In genomic region chr20:49668181-49668877, GRCh38 we compare ENCODE assay signal across 9 cellular contexts. TPM values are rescaled to one million over a fixed set of nuclear protein-coding genes. Genes with fewer than 3 reads are reported as not detected.
A peak's percentile ranks its signal among the peaks of the same experiment; 100 is the strongest.
DNase-seq lines count a peak whose midpoint lies in the region; ATAC-seq and TF ChIP-seq lines count a peak whose summit lies in the region.
"Had no signal": no experiment of that assay in that cellular context is flagged by ENCODE, and none has a peak within 500 bp of the region (broad histone marks: within the 10 kb centered on the region; RNA-seq: fewer than 3 reads in every experiment).

No MANE protein-coding gene starts in this region.

- H3K4me1 ChIP-seq in testis = peaks cover 49% of the 10 kb centered on the region

- no peak for TF ChIP-seq CTCF in GM06990 (IDR thresholded peaks at IDR 0.05; ENCODE audit: insufficient read depth, low read length, poor library complexity, severe bottlenecking)
- no peak for TF ChIP-seq CTCF in testis (IDR thresholded peaks at IDR 0.05)

- no peak overlapping the region; the same call in none of the 2 replicates for H3K4me3 ChIP-seq in GM06990 (replicated peaks; ENCODE audit: low read depth, low read length)
- no peak overlapping the region for H3K4me3 ChIP-seq in testis
- H3K4me3 ChIP-seq: skin epidermis had no signal

- H3K36me3 Mint-ChIP-seq in activated T-cell treated with anti-CD3 and anti-CD28 coated beads, Interleukin-2, amount 50 U/mL, for 72 hours (ENCODE audit: insufficient read depth in 2 of 2) = no peaks in the 10 kb centered on the region
- H3K36me3 Mint-ChIP-seq in memory B cell = no peaks in the 10 kb centered on the region

- peaks cover 47% of the 10 kb centered on the region for H3K4me1 Mint-ChIP-seq in activated T-cell treated with anti-CD3 and anti-CD28 coated beads, Interleukin-2, amount 50 U/mL, for 72 hours (ENCODE audit: low read depth)
- H3K4me1 Mint-ChIP-seq in memory B cell = peaks cover 28% of the 10 kb centered on the region

- DNase-seq in GM06990 (ENCODE audit: extremely low read depth, insufficient read length) = peak; percentile 86
- peak; percentile 30 for DNase-seq in NCI-H2227 treated with DMSO at 0.1 percent for 48 hours (lab: John Stamatoyannopoulos, UW)
- peak; percentile 45 to 57 for DNase-seq in activated T-cell treated with anti-CD3 and anti-CD28 coated beads, Interleukin-2, amount 50 U/mL, for 72 hours
- peak; percentile 51 to 68 for DNase-seq in memory B cell (ENCODE audit: low spot score in 2 of 2)
- peak; percentile 91 for DNase-seq in testis
- no peak for DNase-seq in KG1 (lab: John Stamatoyannopoulos, UW)
- DNase-seq in NCI-H510A treated with DMSO at 0.1 percent for 48 hours (lab: John Stamatoyannopoulos, UW) = no peak

- peak overlapping the region; percentile 22 to 59 for H3K27ac ChIP-seq in testis

- H3K9me3 Mint-ChIP-seq in activated T-cell treated with anti-CD3 and anti-CD28 coated beads, Interleukin-2, amount 50 U/mL, for 72 hours = no peaks in the 10 kb centered on the region
- H3K9me3 Mint-ChIP-seq in memory B cell = no peaks in the 10 kb centered on the region

- no peak overlapping the region for H3K27ac Mint-ChIP-seq in activated T-cell treated with anti-CD3 and anti-CD28 coated beads, Interleukin-2, amount 50 U/mL, for 72 hours
- H3K27ac Mint-ChIP-seq in memory B cell = peak overlapping the region; percentile 67

- TF ChIP-seq POLR2A in testis (IDR thresholded peaks at IDR 0.05) = no peak

- no peaks in the 10 kb centered on the region for H3K27me3 ChIP-seq in GM06990 (replicated peaks; ENCODE audit: control insufficient read depth, insufficient read depth, low read length)
- no peaks in the 10 kb centered on the region for H3K27me3 ChIP-seq in testis

- H3K4me3 Mint-ChIP-seq in activated T-cell treated with anti-CD3 and anti-CD28 coated beads, Interleukin-2, amount 50 U/mL, for 72 hours = peak overlapping the region; percentile 70 to 73
- H3K4me3 Mint-ChIP-seq in memory B cell = peak overlapping the region; percentile 54

- no peaks in the 10 kb centered on the region for H3K27me3 Mint-ChIP-seq in activated T-cell treated with anti-CD3 and anti-CD28 coated beads, Interleukin-2, amount 50 U/mL, for 72 hours (ENCODE audit: low read depth)
- no peaks in the 10 kb centered on the region for H3K27me3 Mint-ChIP-seq in memory B cell

- peak; percentile 57 for ATAC-seq in GM21737 (IDR thresholded peaks at IDR 0.05; ENCODE audit: unreplicated experiment)
- ATAC-seq in activated T-cell treated with anti-CD3 and anti-CD28 coated beads, Interleukin-2, amount 50 U/mL, for 72 hours (replicated peaks in 1 of 2) = peak; percentile 48 to 76
- peak; percentile 93 for ATAC-seq in memory B cell (ENCODE audit: low read depth)

- intact Hi-C loops in testis (cut with DNase I; ENCODE audit: low total_unique reads) = no loop called here

- WGBS in testis, 2 donors = 60 to 80% methylated on average over 10 to 12 of the region's 12 CpGs

- H3K36me3 ChIP-seq in GM06990 (ENCODE audit: control insufficient read depth, insufficient read depth, low read length) (no peaks in the 10 kb centered on the region), testis (ENCODE audit: low read depth, missing control alignments) (no peaks in the 10 kb centered on the region)

- H3K9me3 ChIP-seq in testis = no peaks in the 10 kb centered on the region

RNA-seq across cellular contexts. Expression of gene B4GALT5, which starts 45.3 kb away (rescaled TPM):
- 10 to 100 TPM; 14.8 to 27.3 TPM for total RNA-seq in activated T-cell treated with anti-CD3 and anti-CD28 coated beads, Interleukin-2, amount 50 U/mL, for 72 hours
- total RNA-seq in testis = 10 to 100 TPM; 63.4 to 69.7 TPM
- 56.9 TPM for polyA plus RNA-seq in testis (ENCODE audit: insufficient read depth, low read depth, low replicate concordance)

Comparison
In these comparisons a context has a peak if more than half of its experiments do, and no peak if none do; other contexts are left out.
1. DNase-seq: peak in GM06990 (single experiment), NCI-H2227 treated with DMSO at 0.1 percent for 48 hours (single experiment), activated T-cell treated with anti-CD3 and anti-CD28 coated beads, Interleukin-2, amount 50 U/mL, for 72 hours (2 of 2), memory B cell (2 of 2) and testis (single experiment); none in KG1 (single experiment) and NCI-H510A treated with DMSO at 0.1 percent for 48 hours (single experiment).
2. Peak in every context shown above with its lines, with median percentiles within 50 percentile points of each other: ATAC-seq.